In the genomic region with DNA sequence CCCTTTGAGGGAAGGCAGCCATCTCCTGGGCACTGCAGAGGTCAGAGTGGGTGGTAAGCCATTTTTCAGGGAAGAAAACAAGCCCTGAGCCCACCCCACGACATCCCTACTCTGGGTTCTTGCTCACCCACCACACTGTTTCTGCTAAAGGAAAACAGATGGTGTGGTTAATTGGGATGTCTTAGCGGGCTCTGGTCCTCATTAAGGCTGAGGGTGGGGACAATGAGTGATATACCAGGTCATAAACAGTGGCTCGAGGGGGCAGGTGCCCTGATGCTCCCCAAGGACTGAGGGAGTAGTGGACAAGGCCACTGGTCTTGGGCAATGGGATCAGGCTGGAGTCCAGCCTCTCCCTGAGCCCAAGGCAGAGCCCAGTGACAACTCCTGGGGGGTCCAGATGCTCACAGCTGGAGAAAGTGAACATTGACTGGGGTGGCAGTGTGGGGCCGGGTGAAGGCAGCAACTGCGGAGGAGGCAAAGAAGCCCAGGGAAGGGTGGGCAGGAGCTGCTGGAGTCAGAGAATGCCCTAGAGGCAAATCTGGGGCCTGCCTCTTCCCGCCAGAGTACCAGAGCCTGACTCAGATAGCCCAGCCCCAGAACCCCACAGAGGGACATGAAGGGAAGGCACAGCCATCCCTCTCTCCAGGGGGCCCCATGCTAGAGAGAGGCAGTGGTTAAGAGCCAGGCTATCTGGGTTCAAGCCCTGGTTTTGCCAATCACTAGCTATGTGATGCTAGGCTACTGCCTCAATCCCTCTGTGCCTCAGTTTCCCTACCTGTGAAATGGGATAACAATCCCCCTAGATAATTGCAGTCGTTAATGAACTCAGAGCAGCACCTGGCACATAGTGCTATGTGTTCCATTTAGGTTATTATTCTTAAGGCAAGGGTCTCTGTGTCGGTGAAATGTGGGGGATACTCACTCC, we compare ENCODE assay signal across 12 cellular contexts.
DNase-seq lines count a peak whose midpoint lies in the region; ATAC-seq and TF ChIP-seq lines count a peak whose summit lies in the region.
"Had no signal": no experiment of that assay in that cellular context is flagged by ENCODE, and none has a peak within 500 bp of the region (broad histone marks: within the 10 kb centered on the region; RNA-seq: fewer than 3 reads in every experiment).

No MANE protein-coding gene starts in this region.

- TF ChIP-seq CTCF in WI38 (IDR thresholded peaks at IDR 0.05; ENCODE audit: low read depth, low read length) (0 out of 2 replicates have a peak, but pooled peaks have one; percentile 4), foreskin keratinocyte (conservative IDR thresholded peaks at IDR 0.05) (no peak), smooth muscle cell (IDR thresholded peaks at IDR 0.05; ENCODE audit: borderline replicate concordance, insufficient read depth, poor library complexity, severe bottlenecking) (no peak)

- peak; percentile 9 for ATAC-seq in foreskin keratinocyte
- no peak for ATAC-seq in sciatic nerve
- ATAC-seq in GM19324 (IDR thresholded peaks at IDR 0.05; ENCODE audit: low FRiP score, unreplicated experiment), result no peak

- no peaks in the 10 kb centered on the region for H3K9me3 ChIP-seq in smooth muscle cell (replicated peaks; ENCODE audit: low read depth)
- H3K9me3 ChIP-seq: transverse colon had no signal

- H3K27me3 ChIP-seq in foreskin keratinocyte (no peaks in the 10 kb centered on the region), smooth muscle cell (ENCODE audit: low read depth) (no peaks in the 10 kb centered on the region)
- H3K27me3 ChIP-seq: transverse colon had no signal

- DNase-seq in H4 (ENCODE audit: low spot score), result peak; percentile 92
- no peak for DNase-seq in foreskin keratinocyte
- no peak for DNase-seq in smooth muscle cell (lab: John Stamatoyannopoulos, UW; ENCODE audit: unreplicated experiment)
- no peak for DNase-seq in dermis blood vessel endothelial cell
- no peak for DNase-seq in sciatic nerve (ENCODE audit: low spot score)
- no peak for DNase-seq in NCI-H2196 treated with DMSO at 0.1 percent for 48 hours (lab: John Stamatoyannopoulos, UW; ENCODE audit: unreplicated experiment)
- DNase-seq: activated CD4-positive, alpha-beta T cell treated with anti-CD3 and anti-CD28 coated beads, Interleukin-2, amount 50 U/mL, for 4 hours; DMS79; NCI-H2081; transverse colon had no signal

- H3K4me1 ChIP-seq in foreskin keratinocyte (peaks cover 21% of the 10 kb centered on the region), smooth muscle cell (ENCODE audit: low read depth) (peaks cover 24% of the 10 kb centered on the region)

- WGBS in smooth muscle cell (ENCODE audit: low lambda C conversion rate), result 38% methylated on average over 8 of the region's 8 CpGs

- no peak overlapping the region for H2AFZ ChIP-seq in smooth muscle cell (ENCODE audit: low read depth)

- H3K36me3 ChIP-seq in smooth muscle cell (ENCODE audit: low read depth), result no peaks in the 10 kb centered on the region
- H3K36me3 ChIP-seq: transverse colon had no signal

- H3K4me3 ChIP-seq in WI38 (ENCODE audit: low read depth, low read length) (no peak overlapping the region), smooth muscle cell (no peak overlapping the region)
- H3K4me3 ChIP-seq: transverse colon had no signal

- H3K27ac ChIP-seq in foreskin keratinocyte (no peak overlapping the region), smooth muscle cell (ENCODE audit: low read depth) (peak overlapping the region; percentile 94)

- H3K79me2 ChIP-seq in smooth muscle cell (ENCODE audit: low read depth), result no peaks in the 10 kb centered on the region

- peak overlapping the region; percentile 71 for H3K9ac ChIP-seq in smooth muscle cell (ENCODE audit: low read depth)

- no peaks in the 10 kb centered on the region for H4K20me1 ChIP-seq in smooth muscle cell (ENCODE audit: low read depth)

- peak overlapping the region; percentile 64 for H3K4me2 ChIP-seq in smooth muscle cell

- intact Hi-C loops in sciatic nerve (cut with DNase I), result no loop called here

- H3F3A ChIP-seq in smooth muscle cell (ENCODE audit: low read depth), result peaks cover 30% of the 10 kb centered on the region
